ENCODE assay signal across 8 cellular contexts in genomic region chr16:77675464-77676324, GRCh38. TPM values are rescaled to one million over a fixed set of nuclear protein-coding genes. Genes with fewer than 3 reads are reported as not detected.
A peak's percentile ranks its signal among the peaks of the same experiment; 100 is the strongest.
DNase-seq lines count a peak whose midpoint lies in the region; ATAC-seq and TF ChIP-seq lines count a peak whose summit lies in the region.

No MANE protein-coding gene starts in this region.

- H3K36me3 Mint-ChIP-seq in CD14-positive monocyte = no peaks in the 10 kb centered on the region
- no peaks in the 10 kb centered on the region for H3K36me3 Mint-ChIP-seq in activated naive CD8-positive, alpha-beta T cell treated with anti-CD3 and anti-CD28 coated beads, Interleukin-2, amount 10 ng/mL, durations not matched to agents 7 days and 5 days

- H3K27me3 ChIP-seq in heart left ventricle = peaks cover 0 to 4% (median 0%) of the 10 kb centered on the region in 9 donors
- H3K27me3 ChIP-seq in psoas muscle (ENCODE audit: insufficient read depth in 3 of 3, low read length in 2 of 3) = peaks cover 0 to 2% (median 0%) of the 10 kb centered on the region in 3 donors

- POLR2A ChIA-PET in activated naive CD8-positive, alpha-beta T cell treated with anti-CD3 and anti-CD28 coated beads, Interleukin-2, amount 10 ng/mL, durations not matched to agents 7 days and 5 days (lab: Charles Lee) = no interaction called here

- WGBS in heart left ventricle, 4 donors = 25 to 30% (median 27%) methylated on average over 15 of the region's 15 CpGs
- 21 to 24% (median 21%) methylated on average over 15 of the region's 15 CpGs for WGBS in psoas muscle, 3 donors

- H3K9me3 ChIP-seq in heart left ventricle = no peaks in the 10 kb centered on the region
- H3K9me3 ChIP-seq in psoas muscle = no peaks in the 10 kb centered on the region

- ATAC-seq in GM21390 (IDR thresholded peaks at IDR 0.05; ENCODE audit: unreplicated experiment) (peak; percentile 81), heart left ventricle (peak in 3 of 4 donors; percentile 85 to 92 (median 87)), psoas muscle (peak; percentile 70 to 79 (median 75)), HG03196 (IDR thresholded peaks at IDR 0.05; ENCODE audit: unreplicated experiment) (no peak)
- ATAC-seq in activated naive CD8-positive, alpha-beta T cell treated with anti-CD3 and anti-CD28 coated beads, Interleukin-2, amount 10 ng/mL, durations not matched to agents 7 days and 5 days (ENCODE audit: low read depth) = peak; percentile 42

- intact Hi-C loops in CD14-positive monocyte (cut with micrococcal nuclease) = loop anchor here (1.0 to 10.0 kb wide), 3 partner anchors 295 to 329 kb away; no protein-coding TSS in a partner anchor
- intact Hi-C loops in heart left ventricle (cut with DNase I) = loop anchor here (1.0 to 10.0 kb wide), 11 partner anchors 97 to 422 kb away; partner anchors contain the start of genes WWOX (in 5 of the 10) and VAT1L (in 1 of the 10)
- intact Hi-C loops in psoas muscle (cut with DNase I) = loop anchor here (1.0 to 10.0 kb wide), 3 partner anchors 296 to 422 kb away; partner anchors contain the start of gene WWOX (in 1 of the 2)

- H3K4me3 ChIP-seq in heart left ventricle (no peak overlapping the region), psoas muscle (no peak overlapping the region)

- H3K27ac ChIP-seq in heart left ventricle (no peak overlapping the region), psoas muscle (no peak overlapping the region)

- DNase-seq in CD14-positive monocyte (ENCODE audit: low spot score) = no peak
- DNase-seq in MV-4-11 (lab: John Stamatoyannopoulos, UW) = peak; percentile 79
- peak; percentile 43 for DNase-seq in SKM-1 treated with dmso at 0.1 percent for 144 hours (lab: John Stamatoyannopoulos, UW; ENCODE audit: unreplicated experiment)
- peak; percentile 31 for DNase-seq in activated naive CD8-positive, alpha-beta T cell treated with anti-CD3 and anti-CD28 coated beads, Interleukin-2, amount 10 ng/mL, durations not matched to agents 7 days and 5 days
- DNase-seq in heart left ventricle = peak in 4 of 5 donors; percentile 43 to 65 (median 52)
- DNase-seq in psoas muscle = peak; percentile 25 to 52

- peaks cover 0 to 3% (median 0%) of the 10 kb centered on the region in 12 donors for H3K4me1 ChIP-seq in heart left ventricle
- no peaks in the 10 kb centered on the region for H3K4me1 ChIP-seq in psoas muscle

- H3K27ac Mint-ChIP-seq in CD14-positive monocyte = no peak overlapping the region
- no peak overlapping the region for H3K27ac Mint-ChIP-seq in activated naive CD8-positive, alpha-beta T cell treated with anti-CD3 and anti-CD28 coated beads, Interleukin-2, amount 10 ng/mL, durations not matched to agents 7 days and 5 days

- H3K4me3 Mint-ChIP-seq in CD14-positive monocyte = no peak overlapping the region
- H3K4me3 Mint-ChIP-seq in activated naive CD8-positive, alpha-beta T cell treated with anti-CD3 and anti-CD28 coated beads, Interleukin-2, amount 10 ng/mL, durations not matched to agents 7 days and 5 days = no peak overlapping the region

- peaks cover 0 to 3% (median 0%) of the 10 kb centered on the region in 3 donors for H3K27me3 Mint-ChIP-seq in CD14-positive monocyte (ENCODE audit: low read depth in 3 of 3)
- H3K27me3 Mint-ChIP-seq in activated naive CD8-positive, alpha-beta T cell treated with anti-CD3 and anti-CD28 coated beads, Interleukin-2, amount 10 ng/mL, durations not matched to agents 7 days and 5 days = no peaks in the 10 kb centered on the region

- no peak for TF ChIP-seq POLR2A in heart left ventricle (IDR thresholded peaks at IDR 0.05)

- TF ChIP-seq CTCF in CD14-positive monocyte (IDR thresholded peaks at IDR 0.05) (peak; percentile 86), heart left ventricle (IDR thresholded peaks at IDR 0.05) (peak; percentile 74 to 93 (median 86)), psoas muscle (IDR thresholded peaks at IDR 0.05) (peak; percentile 92)

- H3K9me3 Mint-ChIP-seq in CD14-positive monocyte = peaks cover 0 to 11% (median 2%) of the 10 kb centered on the region in 7 donors
- no peaks in the 10 kb centered on the region for H3K9me3 Mint-ChIP-seq in activated naive CD8-positive, alpha-beta T cell treated with anti-CD3 and anti-CD28 coated beads, Interleukin-2, amount 10 ng/mL, durations not matched to agents 7 days and 5 days

- peaks cover 25% of the 10 kb centered on the region for H3K4me1 Mint-ChIP-seq in CD14-positive monocyte
- H3K4me1 Mint-ChIP-seq in activated naive CD8-positive, alpha-beta T cell treated with anti-CD3 and anti-CD28 coated beads, Interleukin-2, amount 10 ng/mL, durations not matched to agents 7 days and 5 days = no peaks in the 10 kb centered on the region

- H3K36me3 ChIP-seq in heart left ventricle (no peaks in the 10 kb centered on the region), psoas muscle (ENCODE audit: insufficient read depth in 1 of 2, low read depth in 1 of 2) (no peaks in the 10 kb centered on the region)

RNA-seq across cellular contexts. Expression of gene NUDT7, which starts 46.6 kb away (rescaled TPM):
- polyA plus RNA-seq in CD14-positive monocyte (1 to 10 TPM; 4.2 to 6.1 TPM), heart left ventricle (10 to 100 TPM; 10.6 to 55.7 TPM), psoas muscle (1 to 10 TPM; 3.8 to 7.8 (median 5.6) TPM)
- total RNA-seq in activated naive CD8-positive, alpha-beta T cell treated with anti-CD3 and anti-CD28 coated beads, Interleukin-2, amount 10 ng/mL, durations not matched to agents 7 days and 5 days = 1 to 10 TPM; 4.1 to 4.5 TPM
- total RNA-seq in heart left ventricle (10 to 100 TPM; 16.8 to 86.4 (median 31.0) TPM), psoas muscle (1 to 10 TPM; 2.3 to 8.3 (median 4.1) TPM)
